In the genomic region with DNA sequence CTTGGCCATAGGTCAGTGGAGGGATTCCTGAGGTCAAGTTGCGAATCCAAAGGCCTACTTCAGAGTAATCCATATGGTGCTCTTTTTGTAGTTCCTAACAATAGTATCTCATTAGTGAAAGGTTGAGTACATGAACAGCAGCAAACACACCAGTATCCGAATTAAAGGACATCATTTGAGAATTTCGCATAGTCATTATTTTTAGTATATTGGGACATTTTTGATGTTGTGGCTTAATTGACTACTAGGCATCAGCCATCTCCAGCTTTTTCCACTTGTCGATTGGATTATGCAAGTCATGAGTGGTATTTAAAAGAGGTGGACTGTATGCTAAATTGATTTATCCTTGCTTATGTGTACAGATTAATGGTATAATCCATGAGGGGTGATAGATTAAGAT, we compare ENCODE assay signal across 11 cellular contexts. TPM values are rescaled to one million over a fixed set of nuclear protein-coding genes. Genes with fewer than 3 reads are reported as not detected.
DNase-seq lines count a peak whose midpoint lies in the region; ATAC-seq and TF ChIP-seq lines count a peak whose summit lies in the region.
"Had no signal": no experiment of that assay in that cellular context is flagged by ENCODE, and none has a peak within 500 bp of the region (broad histone marks: within the 10 kb centered on the region; RNA-seq: fewer than 3 reads in every experiment).

No MANE protein-coding gene starts in this region.

- no peak for TF ChIP-seq CTCF in thyroid gland (IDR thresholded peaks at IDR 0.05)
- no peak for TF ChIP-seq CTCF in GM13976 (IDR thresholded peaks at IDR 0.05; ENCODE audit: borderline replicate concordance, control extremely low read depth, extremely low read depth, insufficient read depth, missing control alignments)

- H3K9me3 ChIP-seq in thyroid gland, result no peaks in the 10 kb centered on the region
- H3K9me3 ChIP-seq: BE2C had no signal

- no peak for TF ChIP-seq POLR2A in thyroid gland (IDR thresholded peaks at IDR 0.05)

- peaks cover 30 to 71% of the 10 kb centered on the region in 2 donors for H3K4me1 ChIP-seq in thyroid gland

- H3K27me3 ChIP-seq in thyroid gland, result no peaks in the 10 kb centered on the region
- H3K27me3 ChIP-seq: BE2C had no signal

- H3K36me3 Mint-ChIP-seq in activated naive CD4-positive, alpha-beta T cell treated with anti-CD3 and anti-CD28 coated beads for 36 hours (ENCODE audit: low read depth), result no peaks in the 10 kb centered on the region
- no peaks in the 10 kb centered on the region for H3K36me3 Mint-ChIP-seq in activated naive CD4-positive, alpha-beta T cell treated with anti-CD3 and anti-CD28 coated beads, Interleukin-2, amount 50 U/mL, for 72 hours
- no peaks in the 10 kb centered on the region for H3K36me3 Mint-ChIP-seq in activated T-helper 17 cell treated with anti-CD3 and anti-CD28 coated beads, Interleukin-2, amount 50 U/mL, for 72 hours (ENCODE audit: low read depth)

- DNase-seq in activated naive CD4-positive, alpha-beta T cell treated with anti-CD3 and anti-CD28 coated beads for 36 hours, result no peak
- no peak for DNase-seq in activated naive CD4-positive, alpha-beta T cell treated with anti-CD3 and anti-CD28 coated beads, Interleukin-2, amount 50 U/mL, for 72 hours (ENCODE audit: low spot score in 2 of 2)
- DNase-seq in left lobe of liver (ENCODE audit: low spot score) (no peak), thyroid gland (no peak), germinal center (ENCODE audit: low spot score) (no peak), GM13976 (ENCODE audit: low spot score) (no peak)
- DNase-seq: activated CD4-positive, CD25-positive, alpha-beta regulatory T cell treated with anti-CD3 and anti-CD28 coated beads, Interleukin-2, amount 50 U/mL, for 72 hours; BE2C had no signal

- H3K27me3 Mint-ChIP-seq in activated naive CD4-positive, alpha-beta T cell treated with anti-CD3 and anti-CD28 coated beads for 36 hours (ENCODE audit: low read depth), result no peaks in the 10 kb centered on the region
- no peaks in the 10 kb centered on the region for H3K27me3 Mint-ChIP-seq in activated T-helper 17 cell treated with anti-CD3 and anti-CD28 coated beads, Interleukin-2, amount 50 U/mL, for 72 hours

- in situ Hi-C loops in GM13976 (cut with MboI; ENCODE audit: low sequenced_read_pairs, unreplicated experiment), result no loop called here

- H3K4me1 Mint-ChIP-seq in activated naive CD4-positive, alpha-beta T cell treated with anti-CD3 and anti-CD28 coated beads for 36 hours (ENCODE audit: low read depth), result peaks cover 73% of the 10 kb centered on the region
- peaks cover 72% of the 10 kb centered on the region for H3K4me1 Mint-ChIP-seq in activated T-helper 17 cell treated with anti-CD3 and anti-CD28 coated beads, Interleukin-2, amount 50 U/mL, for 72 hours

- CTCF ChIA-PET in activated naive CD4-positive, alpha-beta T cell treated with anti-CD3 and anti-CD28 coated beads for 36 hours (lab: Charles Lee), result interaction anchor here (0.7 to 7.8 kb wide), 22 partner anchors 9 to 902 kb away, joined by 3 to 82 read pairs (median 8); no protein-coding TSS in a partner anchor

- no peak overlapping the region for H3K4me3 ChIP-seq in thyroid gland (replicated peaks in 1 of 3)

- WGBS in thyroid gland, 2 donors, result 83% methylated on average over 4 of the region's 4 CpGs

- intact Hi-C loops in activated naive CD4-positive, alpha-beta T cell treated with anti-CD3 and anti-CD28 coated beads for 36 hours (cut with micrococcal nuclease), result loop anchor here (5.0 kb wide), 3 partner anchors 147 to 902 kb away; no protein-coding TSS in a partner anchor
- intact Hi-C loops in thyroid gland (cut with DNase I), result loop anchor here (5.0 kb wide), 1 partner anchor 567 kb away; no protein-coding TSS in a partner anchor

- H3K27ac ChIP-seq in thyroid gland, result peak overlapping the region; percentile 17 to 71 (median 60)

- no peaks in the 10 kb centered on the region for H3K9me3 Mint-ChIP-seq in activated naive CD4-positive, alpha-beta T cell treated with anti-CD3 and anti-CD28 coated beads for 36 hours
- no peaks in the 10 kb centered on the region for H3K9me3 Mint-ChIP-seq in activated naive CD4-positive, alpha-beta T cell treated with anti-CD3 and anti-CD28 coated beads, Interleukin-2, amount 50 U/mL, for 72 hours
- H3K9me3 Mint-ChIP-seq in activated T-helper 17 cell treated with anti-CD3 and anti-CD28 coated beads, Interleukin-2, amount 50 U/mL, for 72 hours, result no peaks in the 10 kb centered on the region
- H3K9me3 Mint-ChIP-seq: neural crest cell had no signal

- H3K36me3 ChIP-seq in thyroid gland, result no peaks in the 10 kb centered on the region
- H3K36me3 ChIP-seq: BE2C had no signal

- H3K4me3 Mint-ChIP-seq in activated naive CD4-positive, alpha-beta T cell treated with anti-CD3 and anti-CD28 coated beads for 36 hours, result peak overlapping the region; percentile 47
- peak overlapping the region; percentile 81 for H3K4me3 Mint-ChIP-seq in activated T-helper 17 cell treated with anti-CD3 and anti-CD28 coated beads, Interleukin-2, amount 50 U/mL, for 72 hours
- H3K4me3 Mint-ChIP-seq: neural crest cell had no signal

- H3K27ac Mint-ChIP-seq in activated naive CD4-positive, alpha-beta T cell treated with anti-CD3 and anti-CD28 coated beads for 36 hours, result peak overlapping the region; percentile 74
- H3K27ac Mint-ChIP-seq in activated naive CD4-positive, alpha-beta T cell treated with anti-CD3 and anti-CD28 coated beads, Interleukin-2, amount 50 U/mL, for 72 hours, result peak overlapping the region in 1 of 2 donors; percentile 79
- H3K27ac Mint-ChIP-seq in activated T-helper 17 cell treated with anti-CD3 and anti-CD28 coated beads, Interleukin-2, amount 50 U/mL, for 72 hours, result peak overlapping the region; percentile 81

- no peak for ATAC-seq in activated naive CD4-positive, alpha-beta T cell treated with anti-CD3 and anti-CD28 coated beads, Interleukin-2, amount 50 U/mL, for 72 hours
- no peak for ATAC-seq in activated T-helper 17 cell treated with anti-CD3 and anti-CD28 coated beads, Interleukin-2, amount 50 U/mL, for 72 hours (replicated peaks)
- peak; percentile 12 for ATAC-seq in left lobe of liver
- ATAC-seq in GM18511 (IDR thresholded peaks at IDR 0.05; ENCODE audit: unreplicated experiment), result no peak

RNA-seq across cellular contexts. Expression of a gene that starts 23.7 kb away (rescaled TPM):
- total RNA-seq in activated naive CD4-positive, alpha-beta T cell treated with anti-CD3 and anti-CD28 coated beads for 36 hours, result 10 to 100 TPM; 18.2 to 19.2 TPM
- total RNA-seq in activated naive CD4-positive, alpha-beta T cell treated with anti-CD3 and anti-CD28 coated beads, Interleukin-2, amount 50 U/mL, for 72 hours, result 10 to 100 TPM; 17.6 to 21.3 TPM
- 10 to 100 TPM; 26.5 to 29.1 TPM for total RNA-seq in activated T-helper 17 cell treated with anti-CD3 and anti-CD28 coated beads, Interleukin-2, amount 50 U/mL, for 72 hours
- total RNA-seq in left lobe of liver, result 5.8 TPM
- 100 to 1,000 TPM in 1 of 4 donors, 10 to 100 TPM in 3; 56.9 to 113 (median 66.4) TPM for total RNA-seq in thyroid gland
